7 cellular contexts compared by ENCODE assay signal in genomic region chr6:73580247-73581149, GRCh38.
DNase-seq lines count a peak whose midpoint lies in the region; ATAC-seq and TF ChIP-seq lines count a peak whose summit lies in the region.

No MANE protein-coding gene starts in this region.

- peak overlapping the region; percentile 70 to 81 (median 80) for H3K9ac ChIP-seq in subcutaneous abdominal adipose tissue (ENCODE audit: low read length in 5 of 5)

- no peak for TF ChIP-seq CTCF in neutrophil (IDR thresholded peaks at IDR 0.05)

- peak; percentile 95 for DNase-seq in RPMI8226
- DNase-seq in activated effector memory CD4-positive, alpha-beta T cell treated with Interleukin-2 at 50 U/mL for 16 hours: peak; percentile 55
- peak; percentile 98 for DNase-seq in foreskin melanocyte

- H3K4me1 ChIP-seq in neutrophil (ENCODE audit: control insufficient read depth in 1 of 2, insufficient read depth in 1 of 2, low read depth in 1 of 2, low read length in 1 of 2) (peaks cover 16 to 21% of the 10 kb centered on the region in 2 experiments), subcutaneous abdominal adipose tissue (ENCODE audit: control insufficient read depth in 5 of 5, insufficient read depth in 5 of 5, low read length in 5 of 5) (peaks cover 5 to 33% (median 29%) of the 10 kb centered on the region in 5 donors)

- no peaks in the 10 kb centered on the region for H3K27me3 ChIP-seq in neutrophil
- H3K27me3 ChIP-seq in subcutaneous abdominal adipose tissue (ENCODE audit: control insufficient read depth in 5 of 5, insufficient read depth in 4 of 5, low read length in 5 of 5): no peaks in the 10 kb centered on the region

- ATAC-seq in GM18867 (IDR thresholded peaks at IDR 0.05; ENCODE audit: unreplicated experiment): peak; percentile 82
- peak; percentile 79 for ATAC-seq in HG03066 (IDR thresholded peaks at IDR 0.05; ENCODE audit: low read depth, unreplicated experiment)

- no peaks in the 10 kb centered on the region for H3K9me3 ChIP-seq in neutrophil
- no peaks in the 10 kb centered on the region for H3K9me3 ChIP-seq in subcutaneous abdominal adipose tissue (ENCODE audit: control insufficient read depth in 5 of 5, low read length in 5 of 5)

- peak overlapping the region; percentile 57 for H3K27ac ChIP-seq in neutrophil
- H3K27ac ChIP-seq in subcutaneous abdominal adipose tissue (ENCODE audit: low read depth, low read length): peak overlapping the region; percentile 98

- no peaks in the 10 kb centered on the region for H3K36me3 ChIP-seq in neutrophil
- H3K36me3 ChIP-seq in subcutaneous abdominal adipose tissue (ENCODE audit: control insufficient read depth in 5 of 5, insufficient read depth in 5 of 5, low read length in 5 of 5): no peaks in the 10 kb centered on the region

- H3K4me3 ChIP-seq in neutrophil (ENCODE audit: low read depth in 1 of 2, low read length in 1 of 2): peak overlapping the region; percentile 1 to 9
- peak overlapping the region; percentile 14 to 57 (median 42) for H3K4me3 ChIP-seq in subcutaneous abdominal adipose tissue (ENCODE audit: low read depth in 1 of 5, low read length in 5 of 5)

Comparison
In these comparisons a context has a peak if more than half of its experiments do, and no peak if none do; other contexts are left out.
1. Peak in every context shown above with its lines: DNase-seq, ATAC-seq, H3K4me3 ChIP-seq and H3K27ac ChIP-seq.